ENCODE assay signal across 27 cellular contexts in genomic region chr1:109251277-109252166, GRCh38. TPM values are rescaled to one million over a fixed set of nuclear protein-coding genes. Genes with fewer than 3 reads are reported as not detected.
DNase-seq lines count a peak whose midpoint lies in the region; ATAC-seq, FAIRE-seq and TF ChIP-seq lines count a peak whose summit lies in the region.
"Had no signal": no experiment of that assay in that cellular context is flagged by ENCODE, and none has a peak within 500 bp of the region (broad histone marks: within the 10 kb centered on the region; RNA-seq: fewer than 3 reads in every experiment).

No MANE protein-coding gene starts in this region.

- DNase-seq in Right ventricle myocardium inferior (ENCODE audit: missing footprints) (peak; percentile 37), cardiac septum (ENCODE audit: low spot score) (no peak), HepG2 (ENCODE audit: low spot score) (no peak), upper lobe of right lung (peak; percentile 39), NCI-H2196 (lab: John Stamatoyannopoulos, UW; ENCODE audit: unreplicated experiment) (no peak), foreskin keratinocyte (no peak), GM12891 (ENCODE audit: insufficient read length, low spot score) (no peak)
- DNase-seq: activated CD4-positive, CD25-positive, alpha-beta regulatory T cell treated with anti-CD3 and anti-CD28 coated beads, Interleukin-2, amount 50 U/mL, for 72 hours; activated CD8-positive, alpha-beta memory T cell treated with anti-CD3 and anti-CD28 coated beads, Interleukin-2, amount 50 U/mL, for 4 hours; activated naive CD4-positive, alpha-beta T cell treated with anti-CD3 and anti-CD28 coated beads, Interleukin-2, amount 50 U/mL, for 16 hours; body of pancreas; dermis blood vessel endothelial cell; HFFc6; midbrain; NCI-H82; ovary; PC-9; sigmoid colon; stimulated activated CD4-positive, alpha-beta T cell treated with anti-CD3 and anti-CD28 coated beads, Interleukin-1b, Interleukin-23, amount 100 ng/mL, for 48 hours; stimulated activated naive CD8-positive, alpha-beta T cell treated with anti-CD3 and anti-CD28 coated beads, Interleukin-15, amount 100 ng/mL, for 72 hours; T-helper 9 cell had no signal

- POLR2A ChIA-PET in HepG2 (lab: Yijun Ruan, JAX), result no interaction called here

- H3K27ac Mint-ChIP-seq in IgD-negative memory B cell, result peak overlapping the region in 1 of 3 donors; percentile 76
- H3K27ac Mint-ChIP-seq: HFFc6; stimulated activated naive CD8-positive, alpha-beta T cell treated with anti-CD3 and anti-CD28 coated beads, Interleukin-15, amount 100 ng/mL, for 72 hours had no signal

- FAIRE-seq in HepG2 (lab: Jason Lieb, UNC) (no peak), GM12891 (lab: Jason Lieb, UNC) (no peak)
- FAIRE-seq: frontal cortex, G401.6 had no signal

- in situ Hi-C loops in HepG2 (cut with HindIII; ENCODE audit: extremely low pct_ligation_motif_present, low pct_unique_long_range_greater_than_20kb), result no loop called here

- no peak for TF ChIP-seq EP300 in HepG2 (IDR thresholded peaks at IDR 0.05; ENCODE audit: low read depth in 2 of 2, low read length in 2 of 2)
- no peak for TF ChIP-seq EP300 in HepG2 (CRISPR knock-in tag; IDR thresholded peaks at IDR 0.05; ENCODE audit: borderline replicate concordance)

- H3K27ac ChIP-seq in HepG2 (ENCODE audit: extremely low read length, insufficient read depth, low read length) (no peak overlapping the region), upper lobe of right lung (no peak overlapping the region), foreskin keratinocyte (no peak overlapping the region)
- H3K27ac ChIP-seq: body of pancreas, ovary, PC-9, sigmoid colon, SJSA1 had no signal

- BruUV-seq in HepG2 (replicated peaks; lab: Mats Ljungman, UMichigan), result TSS peak; percentile 49

- CTCF ChIA-PET in HepG2 (lab: Yijun Ruan, JAX; ENCODE audit: low intra/inter-chr PET ratio, low total read pairs), result no interaction called here

- TF ChIP-seq POLR2A in HepG2 (IDR thresholded peaks at IDR 0.05; ENCODE audit: insufficient read depth in 1 of 2, low read depth in 2 of 2, low read length in 2 of 2) (no peak), GM12891 (IDR thresholded peaks at IDR 0.05; ENCODE audit: low read depth, low read length) (no peak)

- H3K36me3 Mint-ChIP-seq in IgD-negative memory B cell, result peaks cover 1% of the 10 kb centered on the region

- H3K27me3 ChIP-seq in HepG2 (ENCODE audit: control insufficient read depth in 1 of 2, insufficient read depth in 2 of 2, low read length in 2 of 2), result peaks cover 4 to 25% of the 10 kb centered on the region in 2 experiments; a peak in 4 of 5 replicates
- no peaks in the 10 kb centered on the region for H3K27me3 ChIP-seq in upper lobe of right lung
- no peaks in the 10 kb centered on the region for H3K27me3 ChIP-seq in foreskin keratinocyte
- H3K27me3 ChIP-seq: body of pancreas, ovary, sigmoid colon had no signal

- H3K79me2 ChIP-seq in HepG2 (ENCODE audit: insufficient read depth, low read length), result no peaks in the 10 kb centered on the region

- TF ChIP-seq CTCF in HepG2 (CRISPR knock-in tag; IDR thresholded peaks at IDR 0.05) (no peak), upper lobe of right lung (IDR thresholded peaks at IDR 0.05) (no peak), foreskin keratinocyte (conservative IDR thresholded peaks at IDR 0.05) (no peak)

- intact Hi-C loops in Right ventricle myocardium inferior (cut with DNase I) (no loop called here), cardiac septum (cut with DNase I) (no loop called here), HepG2 (cut with micrococcal nuclease; ENCODE audit: unreplicated experiment) (no loop called here), upper lobe of right lung (cut with DNase I) (no loop called here)

- H4K20me1 ChIP-seq in HepG2 (ENCODE audit: insufficient read depth, low read length), result no peaks in the 10 kb centered on the region

- H3K4me1 Mint-ChIP-seq in IgD-negative memory B cell, result peaks cover 4 to 11% (median 7%) of the 10 kb centered on the region in 3 donors

- no peak overlapping the region for H3K9ac ChIP-seq in HepG2 (ENCODE audit: insufficient read depth, low read depth, low read length)

- H3K4me3 ChIP-seq in HepG2 (replicated peaks in 1 of 3; ENCODE audit: insufficient read depth in 1 of 3, low read depth in 2 of 3, low read length in 3 of 3) (no peak overlapping the region), upper lobe of right lung (no peak overlapping the region)
- H3K4me3 ChIP-seq: body of pancreas, ovary, PC-9, sigmoid colon, SJSA1 had no signal

- peaks cover 0 to 3% (median 0%) of the 10 kb centered on the region in 3 donors for H3K9me3 Mint-ChIP-seq in IgD-negative memory B cell
- H3K9me3 Mint-ChIP-seq: HFFc6; stimulated activated naive CD8-positive, alpha-beta T cell treated with anti-CD3 and anti-CD28 coated beads, Interleukin-15, amount 100 ng/mL, for 72 hours had no signal

- TF ChIP-seq RAD21 in HepG2 (CRISPR knock-in tag; IDR thresholded peaks at IDR 0.05), result no peak

- H3K9me3 ChIP-seq in HepG2 (ENCODE audit: low read length) (no peaks in the 10 kb centered on the region), upper lobe of right lung (no peaks in the 10 kb centered on the region)
- H3K9me3 ChIP-seq: body of pancreas, ovary, sigmoid colon, SJSA1 had no signal

- H3K36me3 ChIP-seq in HepG2 (replicated peaks in 1 of 2; ENCODE audit: control insufficient read depth in 1 of 2, insufficient read depth in 2 of 2, low read length in 2 of 2) (no peaks in the 10 kb centered on the region; a peak in 1 of 5 replicates), upper lobe of right lung (no peaks in the 10 kb centered on the region)
- H3K36me3 ChIP-seq: ovary, sigmoid colon had no signal

- H3K4me1 ChIP-seq in HepG2 (ENCODE audit: insufficient read depth, low read length), result peaks cover 57% of the 10 kb centered on the region
- peaks cover 26% of the 10 kb centered on the region for H3K4me1 ChIP-seq in upper lobe of right lung
- H3K4me1 ChIP-seq in foreskin keratinocyte, result peaks cover 18% of the 10 kb centered on the region

- peak overlapping the region in 3 of 4 donors; percentile 37 to 60 (median 51) for H3K4me3 Mint-ChIP-seq in IgD-negative memory B cell
- H3K4me3 Mint-ChIP-seq: HFFc6 had no signal

- no peak overlapping the region for H3K4me2 ChIP-seq in HepG2 (ENCODE audit: low read depth, low read length)

- ATAC-seq in Right ventricle myocardium inferior (no peak), HepG2 (no peak), upper lobe of right lung (no peak), foreskin keratinocyte (no peak)
- ATAC-seq: body of pancreas; left colon; stimulated activated naive CD8-positive, alpha-beta T cell treated with anti-CD3 and anti-CD28 coated beads, Interleukin-15, amount 100 ng/mL, for 72 hours had no signal

- 99% methylated on average over 14 of the region's 32 CpGs for WGBS in HepG2 (ENCODE audit: low lambda C conversion rate)

- peaks cover 14% of the 10 kb centered on the region for H3K27me3 Mint-ChIP-seq in IgD-negative memory B cell

- H2AFZ ChIP-seq in HepG2 (ENCODE audit: low read length), result no peak overlapping the region
- H2AFZ ChIP-seq: PC-9 had no signal

RNA-seq across cellular contexts. Expression of gene CELSR2, which starts 2.2 kb away (rescaled TPM):
- 6.5 TPM for total RNA-seq in Right ventricle myocardium inferior
- 7.1 TPM for total RNA-seq in cardiac septum
- polyA plus RNA-seq in IgD-negative memory B cell, result 0.15 TPM
- 3.1 and 4.0 TPM in 2 replicates for total RNA-seq in HepG2 (2016; rRNA removed; fragmentation: Illumina TruSeq; extraction: Trizol)
- total RNA-seq in HepG2 (2016; cell fraction: cytosol; rRNA removed; fragmentation: Illumina TruSeq; extraction: Trizol; ENCODE audit: low read depth), result 1.9 and 2.7 TPM in 2 replicates
- 2.4 and 4.3 TPM in 2 replicates for total RNA-seq in HepG2 (2016; cell fraction: insoluble cytoplasmic fraction; rRNA removed; fragmentation: Illumina TruSeq; extraction: Trizol)
- 1.9 and 2.3 TPM in 2 replicates for total RNA-seq in HepG2 (2016; cell fraction: membrane; rRNA removed; fragmentation: Illumina TruSeq; extraction: Trizol)
- 7.6 and 9.5 TPM in 2 replicates for total RNA-seq in HepG2 (2016; cell fraction: nucleus; rRNA removed; fragmentation: Illumina TruSeq; extraction: Trizol)
- 6.6 and 7.8 TPM in 2 replicates for polyA plus RNA-seq in HepG2 (2011; rRNA removed)
- polyA plus RNA-seq in HepG2 (2011; cell fraction: cytosol; rRNA removed), result 3.6 and 4.4 TPM in 2 replicates
- polyA plus RNA-seq in HepG2 (2011; cell fraction: nucleus; rRNA removed), result 23.5 and 27.3 TPM in 2 replicates
- 5.9 and 7.3 TPM in 2 replicates for polyA plus RNA-seq in HepG2 (2012)
- polyA plus RNA-seq in HepG2 (2016; cell fraction: cytosol; fragmentation: Illumina TruSeq; extraction: Trizol; ENCODE audit: low read depth), result 0.35 and 0.41 TPM in 2 replicates
- 2.4 and 3.9 TPM in 2 replicates for polyA plus RNA-seq in HepG2 (2016; cell fraction: insoluble cytoplasmic fraction; fragmentation: Illumina TruSeq; extraction: Trizol; ENCODE audit: low read depth)
- polyA plus RNA-seq in HepG2 (2016; cell fraction: membrane; fragmentation: Illumina TruSeq; extraction: Trizol; ENCODE audit: low read depth), result 0.68 TPM in 2 replicates
- 18.1 and 20.4 TPM in 2 replicates for polyA plus RNA-seq in HepG2 (2016; cell fraction: nucleus; fragmentation: Illumina TruSeq; extraction: Trizol; ENCODE audit: insufficient read depth, low read depth)
- polyA minus RNA-seq in HepG2 (2011; rRNA and poly(A)+ RNA removed; ENCODE audit: low replicate concordance), result 25.8 and 30.0 TPM in 2 replicates
- polyA minus RNA-seq in HepG2 (2011; cell fraction: cytosol; rRNA and poly(A)+ RNA removed), result 7.9 and 9.1 TPM in 2 replicates
- 13.4 and 15.3 TPM in 2 replicates for polyA minus RNA-seq in HepG2 (2011; cell fraction: nucleus; rRNA and poly(A)+ RNA removed)
- total RNA-seq in upper lobe of right lung, result 7.4 TPM
- total RNA-seq in foreskin keratinocyte, result 14.1 and 16.0 TPM in 2 replicates
- polyA plus RNA-seq in foreskin keratinocyte, result 7.9 and 8.1 TPM in 2 replicates
- 0.17 TPM for polyA plus RNA-seq in GM12891 (2012; ENCODE audit: low read depth, missing spikeins)

RNA-seq across cellular contexts. Expression of gene PSRC1, which starts 31.4 kb away (rescaled TPM):
- total RNA-seq in Right ventricle myocardium inferior (1.2 TPM), cardiac septum (0.59 TPM), HepG2 (2016; rRNA removed; fragmentation: Illumina TruSeq; extraction: Trizol) (26.5 and 28.6 TPM in 2 replicates), upper lobe of right lung (2.9 TPM), foreskin keratinocyte (26.6 and 33.5 TPM in 2 replicates)
- polyA plus RNA-seq in IgD-negative memory B cell (not detected), HepG2 (2011; rRNA removed) (23.9 and 30.3 TPM in 2 replicates), foreskin keratinocyte (24.0 and 33.7 TPM in 2 replicates)
- total RNA-seq in HepG2 (2016; cell fraction: cytosol; rRNA removed; fragmentation: Illumina TruSeq; extraction: Trizol; ENCODE audit: low read depth), result 15.7 and 18.2 TPM in 2 replicates
- total RNA-seq in HepG2 (2016; cell fraction: insoluble cytoplasmic fraction; rRNA removed; fragmentation: Illumina TruSeq; extraction: Trizol), result 23.7 and 27.5 TPM in 2 replicates
- total RNA-seq in HepG2 (2016; cell fraction: membrane; rRNA removed; fragmentation: Illumina TruSeq; extraction: Trizol), result 24.4 and 25.4 TPM in 2 replicates
- 23.6 and 27.9 TPM in 2 replicates for total RNA-seq in HepG2 (2016; cell fraction: nucleus; rRNA removed; fragmentation: Illumina TruSeq; extraction: Trizol)
- 11.8 and 18.1 TPM in 2 replicates for polyA plus RNA-seq in HepG2 (2011; cell fraction: cytosol; rRNA removed)
- 104 and 135 TPM in 2 replicates for polyA plus RNA-seq in HepG2 (2011; cell fraction: nucleus; rRNA removed)
- polyA plus RNA-seq in HepG2 (2012), result 12.2 and 19.3 TPM in 2 replicates
- polyA plus RNA-seq in HepG2 (2016; cell fraction: cytosol; fragmentation: Illumina TruSeq; extraction: Trizol; ENCODE audit: low read depth), result 13.9 and 14.3 TPM in 2 replicates
- polyA plus RNA-seq in HepG2 (2016; cell fraction: insoluble cytoplasmic fraction; fragmentation: Illumina TruSeq; extraction: Trizol; ENCODE audit: low read depth), result 37.5 and 41.0 TPM in 2 replicates
- 24.3 and 27.2 TPM in 2 replicates for polyA plus RNA-seq in HepG2 (2016; cell fraction: membrane; fragmentation: Illumina TruSeq; extraction: Trizol; ENCODE audit: low read depth)
- 82.1 and 85.7 TPM in 2 replicates for polyA plus RNA-seq in HepG2 (2016; cell fraction: nucleus; fragmentation: Illumina TruSeq; extraction: Trizol; ENCODE audit: insufficient read depth, low read depth)
- polyA minus RNA-seq in HepG2 (2011; rRNA and poly(A)+ RNA removed; ENCODE audit: low replicate concordance), result 12.7 and 26.2 TPM in 2 replicates
- 7.7 and 12.2 TPM in 2 replicates for polyA minus RNA-seq in HepG2 (2011; cell fraction: cytosol; rRNA and poly(A)+ RNA removed)
- 12.3 and 21.4 TPM in 2 replicates for polyA minus RNA-seq in HepG2 (2011; cell fraction: nucleus; rRNA and poly(A)+ RNA removed)
- polyA plus RNA-seq in GM12891 (2012; ENCODE audit: low read depth, missing spikeins), result 3.6 TPM

RNA-seq across cellular contexts. Expression of gene SARS1, which starts 37.8 kb away (rescaled TPM):
- total RNA-seq in Right ventricle myocardium inferior, result 97.6 TPM
- total RNA-seq in cardiac septum, result 104 TPM
- 127 TPM for polyA plus RNA-seq in IgD-negative memory B cell
- total RNA-seq in HepG2 (2016; rRNA removed; fragmentation: Illumina TruSeq; extraction: Trizol), result 134 and 166 TPM in 2 replicates
- total RNA-seq in HepG2 (2016; cell fraction: cytosol; rRNA removed; fragmentation: Illumina TruSeq; extraction: Trizol; ENCODE audit: low read depth), result 35.5 and 37.6 TPM in 2 replicates
- 133 and 171 TPM in 2 replicates for total RNA-seq in HepG2 (2016; cell fraction: insoluble cytoplasmic fraction; rRNA removed; fragmentation: Illumina TruSeq; extraction: Trizol)
- total RNA-seq in HepG2 (2016; cell fraction: membrane; rRNA removed; fragmentation: Illumina TruSeq; extraction: Trizol), result 59.1 and 63.3 TPM in 2 replicates
- total RNA-seq in HepG2 (2016; cell fraction: nucleus; rRNA removed; fragmentation: Illumina TruSeq; extraction: Trizol), result 64.5 and 74.2 TPM in 2 replicates
- polyA plus RNA-seq in HepG2 (2011; rRNA removed), result 103 and 142 TPM in 2 replicates
- polyA plus RNA-seq in HepG2 (2011; cell fraction: cytosol; rRNA removed), result 112 and 159 TPM in 2 replicates
- polyA plus RNA-seq in HepG2 (2011; cell fraction: nucleus; rRNA removed), result 105 and 142 TPM in 2 replicates
- 149 and 254 TPM in 2 replicates for polyA plus RNA-seq in HepG2 (2012)
- polyA plus RNA-seq in HepG2 (2016; cell fraction: cytosol; fragmentation: Illumina TruSeq; extraction: Trizol; ENCODE audit: low read depth), result 26.3 and 26.7 TPM in 2 replicates
- 147 and 154 TPM in 2 replicates for polyA plus RNA-seq in HepG2 (2016; cell fraction: insoluble cytoplasmic fraction; fragmentation: Illumina TruSeq; extraction: Trizol; ENCODE audit: low read depth)
- 40.9 and 46.0 TPM in 2 replicates for polyA plus RNA-seq in HepG2 (2016; cell fraction: membrane; fragmentation: Illumina TruSeq; extraction: Trizol; ENCODE audit: low read depth)
- polyA plus RNA-seq in HepG2 (2016; cell fraction: nucleus; fragmentation: Illumina TruSeq; extraction: Trizol; ENCODE audit: insufficient read depth, low read depth), result 89.4 and 93.0 TPM in 2 replicates
- 99.8 and 124 TPM in 2 replicates for polyA minus RNA-seq in HepG2 (2011; rRNA and poly(A)+ RNA removed; ENCODE audit: low replicate concordance)
- 50.9 and 77.1 TPM in 2 replicates for polyA minus RNA-seq in HepG2 (2011; cell fraction: cytosol; rRNA and poly(A)+ RNA removed)
- 83.3 and 131 TPM in 2 replicates for polyA minus RNA-seq in HepG2 (2011; cell fraction: nucleus; rRNA and poly(A)+ RNA removed)
- 194 TPM for total RNA-seq in upper lobe of right lung
- total RNA-seq in foreskin keratinocyte, result 225 and 279 TPM in 2 replicates
- polyA plus RNA-seq in foreskin keratinocyte, result 189 and 238 TPM in 2 replicates
- polyA plus RNA-seq in GM12891 (2012; ENCODE audit: low read depth, missing spikeins), result 100 TPM

RNA-seq across cellular contexts. Expression of gene MYBPHL, which starts 55.3 kb away (rescaled TPM):
- total RNA-seq in Right ventricle myocardium inferior (not detected), cardiac septum (1.2 TPM), HepG2 (2016; rRNA removed; fragmentation: Illumina TruSeq; extraction: Trizol) (3.8 and 5.7 TPM in 2 replicates), upper lobe of right lung (3.6 TPM), foreskin keratinocyte (1.1 and 1.2 TPM in 2 replicates)
- polyA plus RNA-seq in IgD-negative memory B cell (not detected), HepG2 (2011; rRNA removed) (3.7 and 6.1 TPM in 2 replicates), foreskin keratinocyte (1.7 TPM in 2 replicates)
- 3.1 and 3.6 TPM in 2 replicates for total RNA-seq in HepG2 (2016; cell fraction: cytosol; rRNA removed; fragmentation: Illumina TruSeq; extraction: Trizol; ENCODE audit: low read depth)
- total RNA-seq in HepG2 (2016; cell fraction: insoluble cytoplasmic fraction; rRNA removed; fragmentation: Illumina TruSeq; extraction: Trizol), result 2.8 and 5.0 TPM in 2 replicates
- 3.2 and 3.4 TPM in 2 replicates for total RNA-seq in HepG2 (2016; cell fraction: membrane; rRNA removed; fragmentation: Illumina TruSeq; extraction: Trizol)
- 2.4 and 2.6 TPM in 2 replicates for total RNA-seq in HepG2 (2016; cell fraction: nucleus; rRNA removed; fragmentation: Illumina TruSeq; extraction: Trizol)
- polyA plus RNA-seq in HepG2 (2011; cell fraction: cytosol; rRNA removed), result 4.3 and 4.4 TPM in 2 replicates
- polyA plus RNA-seq in HepG2 (2011; cell fraction: nucleus; rRNA removed), result 6.0 and 7.0 TPM in 2 replicates
- polyA plus RNA-seq in HepG2 (2012), result 2.5 and 2.7 TPM in 2 replicates
- polyA plus RNA-seq in HepG2 (2016; cell fraction: cytosol; fragmentation: Illumina TruSeq; extraction: Trizol; ENCODE audit: low read depth), result 2.2 TPM in 2 replicates
- polyA plus RNA-seq in HepG2 (2016; cell fraction: insoluble cytoplasmic fraction; fragmentation: Illumina TruSeq; extraction: Trizol; ENCODE audit: low read depth), result 4.9 and 5.8 TPM in 2 replicates
- polyA plus RNA-seq in HepG2 (2016; cell fraction: membrane; fragmentation: Illumina TruSeq; extraction: Trizol; ENCODE audit: low read depth), result 2.6 and 2.9 TPM in 2 replicates
- 4.3 and 5.1 TPM in 2 replicates for polyA plus RNA-seq in HepG2 (2016; cell fraction: nucleus; fragmentation: Illumina TruSeq; extraction: Trizol; ENCODE audit: insufficient read depth, low read depth)
- polyA minus RNA-seq in HepG2 (2011; rRNA and poly(A)+ RNA removed; ENCODE audit: low replicate concordance), result 0.30 and 3.0 TPM in 2 replicates
- polyA minus RNA-seq in HepG2 (2011; cell fraction: cytosol; rRNA and poly(A)+ RNA removed), result 1.1 and 1.3 TPM in 2 replicates
- polyA minus RNA-seq in HepG2 (2011; cell fraction: nucleus; rRNA and poly(A)+ RNA removed), result 2.3 and 2.9 TPM in 2 replicates
- 0.08 TPM for polyA plus RNA-seq in GM12891 (2012; ENCODE audit: low read depth, missing spikeins)
- total RNA-seq: body of pancreas, dermis blood vessel endothelial cell, frontal cortex, HFFc6, left colon, PC-9, sigmoid colon, SJSA1, ureter had no signal
- polyA plus RNA-seq: ovary, sigmoid colon had no signal

Comparison
In these comparisons a context has a peak if more than half of its experiments do, and no peak if none do; other contexts are left out.
1. DNase-seq: peak in Right ventricle myocardium inferior (single experiment) and upper lobe of right lung (single experiment); none in cardiac septum (single experiment), HepG2 (single experiment), NCI-H2196 (single experiment), foreskin keratinocyte (0 of 2) and GM12891 (single experiment).